14 cellular contexts compared by ENCODE assay signal in the genomic region with DNA sequence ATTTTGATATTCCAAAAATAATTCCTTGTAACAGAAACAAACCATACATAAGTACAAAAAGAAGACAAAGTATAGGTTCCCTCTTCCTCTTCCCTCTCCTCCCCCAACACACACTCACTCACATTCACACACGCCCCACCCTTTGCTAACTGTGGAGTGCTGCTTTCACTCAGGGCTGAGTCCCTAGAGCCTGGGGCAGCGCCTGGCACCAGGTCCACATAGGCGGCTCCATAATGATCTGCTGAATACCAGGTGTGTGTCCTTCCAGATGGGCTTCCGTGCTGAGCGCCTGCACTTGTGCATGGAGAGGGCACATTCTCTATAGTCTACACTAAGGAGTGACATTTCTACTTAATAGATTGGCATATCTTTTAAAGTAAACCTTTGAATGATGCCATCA. TPM values are rescaled to one million over a fixed set of nuclear protein-coding genes. Genes with fewer than 3 reads are reported as not detected.
DNase-seq lines count a peak whose midpoint lies in the region; FAIRE-seq and TF ChIP-seq lines count a peak whose summit lies in the region.
"Had no signal": no experiment of that assay in that cellular context is flagged by ENCODE, and none has a peak within 500 bp of the region (broad histone marks: within the 10 kb centered on the region; RNA-seq: fewer than 3 reads in every experiment).

No MANE protein-coding gene starts in this region.

- peaks cover 67% of the 10 kb centered on the region for H3K4me1 Mint-ChIP-seq in T-helper 2 cell treated with Interferon-gamma antibody and Interleukin-4, amounts not matched to agents 5 μg/mL and 100 μg/mL, for 36 hours (ENCODE audit: low read depth)
- peaks cover 77% of the 10 kb centered on the region for H3K4me1 Mint-ChIP-seq in activated naive CD8-positive, alpha-beta T cell treated with anti-CD3 and anti-CD28 coated beads for 36 hours

- no peak for TF ChIP-seq RAD21 in neural cell (conservative IDR thresholded peaks at IDR 0.05)

- FAIRE-seq in HTR-8/SVneo (lab: Jason Lieb, UNC): no peak

- H4K20me1 ChIP-seq in neural cell (ENCODE audit: insufficient read depth): no peaks in the 10 kb centered on the region

- peak overlapping the region; percentile 78 for H3K4me3 ChIP-seq in neural cell (ENCODE audit: low read length)
- H3K4me3 ChIP-seq: lung, SJCRH30 had no signal

- no peak for TF ChIP-seq CTCF in neural cell (IDR thresholded peaks at IDR 0.05; ENCODE audit: poor library complexity, severe bottlenecking)

- H3K36me3 ChIP-seq in neural cell (ENCODE audit: insufficient read depth, low read length): no peaks in the 10 kb centered on the region
- H3K36me3 ChIP-seq: brain microvascular endothelial cell, SJCRH30 had no signal

- peaks cover 61% of the 10 kb centered on the region for H3K36me3 Mint-ChIP-seq in T-helper 2 cell treated with Interferon-gamma antibody and Interleukin-4, amounts not matched to agents 5 μg/mL and 100 μg/mL, for 36 hours (ENCODE audit: low read depth)
- peaks cover 56% of the 10 kb centered on the region for H3K36me3 Mint-ChIP-seq in activated naive CD8-positive, alpha-beta T cell treated with anti-CD3 and anti-CD28 coated beads for 36 hours

- peak overlapping the region; percentile 90 for H3K4me3 Mint-ChIP-seq in T-helper 2 cell treated with Interferon-gamma antibody and Interleukin-4, amounts not matched to agents 5 μg/mL and 100 μg/mL, for 36 hours
- peak overlapping the region; percentile 89 for H3K4me3 Mint-ChIP-seq in activated naive CD8-positive, alpha-beta T cell treated with anti-CD3 and anti-CD28 coated beads for 36 hours

- H3K9ac ChIP-seq in neural cell (ENCODE audit: low read length): no peak overlapping the region

- H3K27ac ChIP-seq in neural cell (ENCODE audit: low read length): no peak overlapping the region
- H3K27ac ChIP-seq: brain microvascular endothelial cell, SJCRH30 had no signal

- TF ChIP-seq EP300 in neural cell (conservative IDR thresholded peaks at IDR 0.05; ENCODE audit: poor library complexity, severe bottlenecking): no peak

- H3K27ac Mint-ChIP-seq in T-helper 2 cell treated with Interferon-gamma antibody and Interleukin-4, amounts not matched to agents 5 μg/mL and 100 μg/mL, for 36 hours: peak overlapping the region; percentile 81
- peak overlapping the region; percentile 82 for H3K27ac Mint-ChIP-seq in activated naive CD8-positive, alpha-beta T cell treated with anti-CD3 and anti-CD28 coated beads for 36 hours

- no peak overlapping the region for H3K4me2 ChIP-seq in neural cell (ENCODE audit: low read length)

- H3K9me2 ChIP-seq in neural cell (ENCODE audit: insufficient read depth, low read length): no peaks in the 10 kb centered on the region

- no peaks in the 10 kb centered on the region for H3K27me3 Mint-ChIP-seq in T-helper 2 cell treated with Interferon-gamma antibody and Interleukin-4, amounts not matched to agents 5 μg/mL and 100 μg/mL, for 36 hours (ENCODE audit: low read depth)
- H3K27me3 Mint-ChIP-seq in activated naive CD8-positive, alpha-beta T cell treated with anti-CD3 and anti-CD28 coated beads for 36 hours: no peaks in the 10 kb centered on the region

- DNase-seq in T-helper 2 cell treated with Interferon-gamma antibody and Interleukin-4, amounts not matched to agents 5 μg/mL and 100 μg/mL, for 36 hours (ENCODE audit: low spot score): no peak
- DNase-seq in T-helper 2 cell: no peak
- DNase-seq in HT-29 (ENCODE audit: low spot score): peak; percentile 52
- DNase-seq in activated naive CD8-positive, alpha-beta T cell treated with anti-CD3 and anti-CD28 coated beads for 36 hours: no peak
- DNase-seq in SK-N-DZ (ENCODE audit: low spot score): no peak
- no peak for DNase-seq in HTR-8/SVneo (ENCODE audit: insufficient read length, low spot score)
- no peak for DNase-seq in CD1c-positive myeloid dendritic cell (ENCODE audit: extremely low spot score)
- DNase-seq: brain microvascular endothelial cell, DMS79 treated with DMSO at 0.1 percent for 48 hours, NCI-H1105 treated with DMSO at 0.1 percent for 48 hours, NCI-H526 treated with DMSO at 0.1 percent for 48 hours, SJCRH30 had no signal

- no peaks in the 10 kb centered on the region for H3F3A ChIP-seq in neural cell (ENCODE audit: insufficient read depth, low read length, poor library complexity, severe bottlenecking)

- H3K9me3 ChIP-seq in neural cell (ENCODE audit: low read length): no peaks in the 10 kb centered on the region
- H3K9me3 ChIP-seq: SJCRH30 had no signal

- H2AFZ ChIP-seq in neural cell (ENCODE audit: low read depth, low read length): no peak overlapping the region

- H3K79me2 ChIP-seq in neural cell (replicated peaks; ENCODE audit: insufficient read depth, low read length): peaks cover 90% of the 10 kb centered on the region

- no peaks in the 10 kb centered on the region for H3K27me3 ChIP-seq in neural cell (ENCODE audit: insufficient read depth, low read depth, low read length)

- H3K9me3 Mint-ChIP-seq in T-helper 2 cell treated with Interferon-gamma antibody and Interleukin-4, amounts not matched to agents 5 μg/mL and 100 μg/mL, for 36 hours: no peaks in the 10 kb centered on the region
- no peaks in the 10 kb centered on the region for H3K9me3 Mint-ChIP-seq in activated naive CD8-positive, alpha-beta T cell treated with anti-CD3 and anti-CD28 coated beads for 36 hours

TF ChIP-seq in neural cell, 6 proteins besides CTCF, POLR2A, EP300 and RAD21:
- TF ChIP-seq EZH2 (IDR thresholded peaks at IDR 0.05; ENCODE audit: borderline replicate concordance, insufficient read depth, low read length, poor library complexity, severe bottlenecking) (no peak), TAF1 (IDR thresholded peaks at IDR 0.05; ENCODE audit: low read depth) (no peak)

RNA-seq across cellular contexts. Expression of gene SEMA4D, which starts 3.7 kb away (rescaled TPM):
- total RNA-seq in HT-29 (2014; rRNA removed; shearing (Covaris generic)): 13.2 and 18.5 TPM in 2 replicates
- total RNA-seq in activated naive CD8-positive, alpha-beta T cell treated with anti-CD3 and anti-CD28 coated beads for 36 hours: 100 to 1,000 TPM; 239 to 245 TPM
- polyA plus RNA-seq in neural cell: 34.0 and 40.9 TPM in 2 replicates
- 47.5 and 67.0 TPM in 2 replicates for polyA minus RNA-seq in neural cell
- polyA plus RNA-seq in SK-N-DZ (2014; cell fraction: cytosol; rRNA removed): 15.0 and 18.2 TPM in 2 replicates
- 27.2 and 58.4 TPM in 2 replicates for polyA plus RNA-seq in SK-N-DZ (2014; cell fraction: nucleus; rRNA removed)
- total RNA-seq: SJCRH30 had no signal

Comparison
In these comparisons a context has a peak if more than half of its experiments do, and no peak if none do; other contexts are left out.
1. RNA of gene SEMA4D, which starts 3.7 kb away (total RNA-seq): 239 to 245 TPM in activated naive CD8-positive, alpha-beta T cell treated with anti-CD3 and anti-CD28 coated beads for 36 hours; 13.2 to 18.5 TPM in HT-29; every median in the first group is over 10 times any median in the second.